Comparison of ENCODE assay signal across 1 cellular context in the genomic region with DNA sequence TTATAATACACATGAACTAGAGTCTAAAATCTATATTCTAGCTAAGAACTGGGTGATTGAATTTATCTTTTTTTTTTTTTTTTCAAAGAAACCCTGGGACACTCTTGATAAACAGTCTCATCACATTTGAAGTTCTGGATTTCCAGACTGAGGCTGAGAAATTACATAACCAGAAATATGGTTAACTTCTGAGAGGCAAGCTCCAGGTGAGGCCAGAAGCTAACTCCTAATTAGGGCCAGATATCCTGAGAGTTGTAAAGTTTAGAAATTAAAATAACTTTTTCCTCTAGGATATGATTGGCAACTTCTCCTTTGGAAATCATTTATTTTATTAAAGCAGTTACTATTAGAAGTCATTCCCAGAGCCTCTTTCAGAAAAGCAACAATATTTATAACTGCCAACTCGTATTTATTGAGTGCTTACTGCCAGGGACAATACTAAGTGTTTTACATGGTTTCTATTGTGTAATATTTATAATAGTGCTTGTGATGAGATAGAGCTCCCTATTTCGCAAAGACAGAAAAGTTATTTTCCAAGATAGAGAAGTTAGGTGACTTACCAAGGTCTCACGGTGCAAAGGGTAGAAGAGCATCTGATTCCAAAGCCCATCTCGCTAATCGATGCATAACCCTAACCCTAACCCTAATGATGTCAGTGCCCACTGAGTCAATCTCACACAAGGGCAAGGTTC.
TF ChIP-seq lines count a peak whose summit lies in the region.

No MANE protein-coding gene starts in this region.

TF ChIP-seq in liver, 16 proteins besides CTCF, POLR2A, EP300 and RAD21 (continued from another document):
- TF ChIP-seq JUND (IDR thresholded peaks at IDR 0.05) (peak; percentile 96 to 98), FOXA1 (IDR thresholded peaks at IDR 0.05) (peak; percentile 91), YY1 (IDR thresholded peaks at IDR 0.05) (peak; percentile 78), HNF4A (conservative IDR thresholded peaks at IDR 0.05) (peak; percentile 98 to 99), GABPA (IDR thresholded peaks at IDR 0.05 in 1 of 2, conservative IDR thresholded peaks at IDR 0.05 in 1 of 2) (peak in 1 of 2 donors; percentile 28), NR2F2 (IDR thresholded peaks at IDR 0.05) (peak; percentile 93), SP1 (IDR thresholded peaks at IDR 0.05) (peak; percentile 98), TAF1 (conservative IDR thresholded peaks at IDR 0.05) (peak; percentile 41), RXRA (IDR thresholded peaks at IDR 0.05) (peak; percentile 98 to 99)
- TF ChIP-seq, protein P1, sequence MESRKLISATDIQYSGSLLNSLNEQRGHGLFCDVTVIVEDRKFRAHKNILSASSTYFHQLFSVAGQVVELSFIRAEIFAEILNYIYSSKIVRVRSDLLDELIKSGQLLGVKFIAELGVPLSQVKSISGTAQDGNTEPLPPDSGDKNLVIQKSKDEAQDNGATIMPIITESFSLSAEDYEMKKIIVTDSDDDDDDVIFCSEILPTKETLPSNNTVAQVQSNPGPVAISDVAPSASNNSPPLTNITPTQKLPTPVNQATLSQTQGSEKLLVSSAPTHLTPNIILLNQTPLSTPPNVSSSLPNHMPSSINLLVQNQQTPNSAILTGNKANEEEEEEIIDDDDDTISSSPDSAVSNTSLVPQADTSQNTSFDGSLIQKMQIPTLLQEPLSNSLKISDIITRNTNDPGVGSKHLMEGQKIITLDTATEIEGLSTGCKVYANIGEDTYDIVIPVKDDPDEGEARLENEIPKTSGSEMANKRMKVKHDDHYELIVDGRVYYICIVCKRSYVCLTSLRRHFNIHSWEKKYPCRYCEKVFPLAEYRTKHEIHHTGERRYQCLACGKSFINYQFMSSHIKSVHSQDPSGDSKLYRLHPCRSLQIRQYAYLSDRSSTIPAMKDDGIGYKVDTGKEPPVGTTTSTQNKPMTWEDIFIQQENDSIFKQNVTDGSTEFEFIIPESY (IDR thresholded peaks at IDR 0.05) = peak; percentile 92
